Comparison of ENCODE assay signal across 8 cellular contexts in genomic region chr15:78049691-78050440, GRCh38. TPM values are rescaled to one million over a fixed set of nuclear protein-coding genes. Genes with fewer than 3 reads are reported as not detected.
DNase-seq lines count a peak whose midpoint lies in the region; ATAC-seq and TF ChIP-seq lines count a peak whose summit lies in the region.

No MANE protein-coding gene starts in this region.

- no peaks in the 10 kb centered on the region for H3K9me3 Mint-ChIP-seq in CD4-positive, alpha-beta T cell
- H3K9me3 Mint-ChIP-seq in activated T-cell treated with anti-CD3 and anti-CD28 coated beads, Interleukin-2, amount 50 U/mL, for 4 hours = no peaks in the 10 kb centered on the region

- CTCF ChIA-PET in CD4-positive, alpha-beta T cell (lab: Charles Lee) = interaction anchor here (1.0 to 6.1 kb wide), 5 partner anchors 10 to 58 kb away, joined by 3 to 37 read pairs (median 22); no protein-coding TSS in a partner anchor

- H3K4me3 Mint-ChIP-seq in CD4-positive, alpha-beta T cell = peak overlapping the region; percentile 76
- H3K4me3 Mint-ChIP-seq in activated T-cell treated with anti-CD3 and anti-CD28 coated beads, Interleukin-2, amount 50 U/mL, for 4 hours = peak overlapping the region; percentile 56

- no peaks in the 10 kb centered on the region for H3K9me3 ChIP-seq in CD4-positive, alpha-beta T cell (ENCODE audit: control insufficient read depth, low read length)
- H3K9me3 ChIP-seq in testis = no peaks in the 10 kb centered on the region

- peaks cover 19% of the 10 kb centered on the region for H3K36me3 Mint-ChIP-seq in CD4-positive, alpha-beta T cell (ENCODE audit: low read depth)
- peaks cover 18% of the 10 kb centered on the region for H3K36me3 Mint-ChIP-seq in activated T-cell treated with anti-CD3 and anti-CD28 coated beads, Interleukin-2, amount 50 U/mL, for 4 hours (ENCODE audit: insufficient read depth)

- TF ChIP-seq CTCF in CD4-positive, alpha-beta T cell (IDR thresholded peaks at IDR 0.05) = no peak
- no peak for TF ChIP-seq CTCF in testis (IDR thresholded peaks at IDR 0.05)

- no peaks in the 10 kb centered on the region for H3K27me3 ChIP-seq in CD4-positive, alpha-beta T cell (ENCODE audit: control insufficient read depth, insufficient read depth, low read length)
- H3K27me3 ChIP-seq in testis = no peaks in the 10 kb centered on the region

- POLR2A ChIA-PET in CD4-positive, alpha-beta T cell (lab: Charles Lee) = interaction anchor here (0.5 to 14.1 kb wide), 7 partner anchors 9 to 204 kb away, joined by 3 to 304 read pairs (median 10); partner anchors contain the start of gene TBC1D2B

- no peaks in the 10 kb centered on the region for H3K36me3 ChIP-seq in testis (ENCODE audit: low read depth, missing control alignments)

- intact Hi-C loops in CD4-positive, alpha-beta T cell (cut with DNase I, micrococcal nuclease) = loop anchor here in 1 of 2 experiments (1.0 to 2.0 kb wide), 2 partner anchors 19 to 27 kb away; partner anchors contain the start of gene TBC1D2B
- intact Hi-C loops in testis (cut with DNase I; ENCODE audit: low total_unique reads) = no loop called here

- H3K4me1 Mint-ChIP-seq in CD4-positive, alpha-beta T cell (ENCODE audit: low read depth) = peaks cover 98% of the 10 kb centered on the region
- peaks cover 98% of the 10 kb centered on the region for H3K4me1 Mint-ChIP-seq in activated T-cell treated with anti-CD3 and anti-CD28 coated beads, Interleukin-2, amount 50 U/mL, for 4 hours (ENCODE audit: low read depth)

- peak overlapping the region; percentile 84 for H3K27ac Mint-ChIP-seq in CD4-positive, alpha-beta T cell

- peaks cover 58% of the 10 kb centered on the region for H3K4me1 ChIP-seq in testis

- ATAC-seq in CD4-positive, alpha-beta T cell (ENCODE audit: poor library complexity) = peak; percentile 47
- ATAC-seq in GM19467 (IDR thresholded peaks at IDR 0.05; ENCODE audit: unreplicated experiment) (peak; percentile 68), left lobe of liver (no peak)
- ATAC-seq in activated T-cell treated with anti-CD3 and anti-CD28 coated beads, Interleukin-2, amount 50 U/mL, for 4 hours = peak; percentile 74 to 77

- no peaks in the 10 kb centered on the region for H3K27me3 Mint-ChIP-seq in CD4-positive, alpha-beta T cell
- H3K27me3 Mint-ChIP-seq in activated T-cell treated with anti-CD3 and anti-CD28 coated beads, Interleukin-2, amount 50 U/mL, for 4 hours (ENCODE audit: low read depth) = no peaks in the 10 kb centered on the region

- peak in 4 of 10 experiments; percentile 25 to 31 (median 30) for DNase-seq in CD4-positive, alpha-beta T cell
- DNase-seq in HT-29 (ENCODE audit: low spot score) (peak; percentile 27), left lobe of liver (ENCODE audit: low spot score) (peak; percentile 38), testis (peak; percentile 66), DMS79 treated with DMSO at 0.1 percent for 48 hours (lab: John Stamatoyannopoulos, UW) (no peak), SHP77 treated with DMSO at 0.1 percent for 48 hours (lab: John Stamatoyannopoulos, UW) (no peak)
- DNase-seq in activated T-cell treated with anti-CD3 and anti-CD28 coated beads, Interleukin-2, amount 50 U/mL, for 4 hours = peak; percentile 54

- TF ChIP-seq POLR2A in testis (IDR thresholded peaks at IDR 0.05) = no peak

- H3K27ac ChIP-seq in CD4-positive, alpha-beta T cell (ENCODE audit: low read depth, low read length) = peak overlapping the region; percentile 83
- peak overlapping the region in 1 of 2 donors; percentile 7 for H3K27ac ChIP-seq in testis

- WGBS in testis, 2 donors = 31 to 35% methylated on average over 6 to 7 of the region's 7 CpGs

- no peak overlapping the region for H3K4me3 ChIP-seq in testis

RNA-seq across cellular contexts. Expression of gene TBC1D2B, which starts 27.6 kb away (rescaled TPM):
- 10 to 100 TPM; 89.3 to 97.6 TPM for total RNA-seq in CD4-positive, alpha-beta T cell
- total RNA-seq in HT-29 (2014; rRNA removed; shearing (Covaris generic)) = 20.4 and 25.1 TPM in 2 replicates
- 10 to 100 TPM; 22.8 to 24.9 (median 24.0) TPM for total RNA-seq in activated T-cell treated with anti-CD3 and anti-CD28 coated beads, Interleukin-2, amount 50 U/mL, for 4 hours
- total RNA-seq in left lobe of liver (50.4 TPM), testis (10 to 100 TPM; 40.6 to 41.5 TPM)
- polyA plus RNA-seq in testis (ENCODE audit: insufficient read depth, low read depth, low replicate concordance) = 28.9 TPM

RNA-seq across cellular contexts. Expression of gene SH2D7, which starts 42.5 kb away (rescaled TPM):
- not detected for total RNA-seq in CD4-positive, alpha-beta T cell
- 0.05 TPM in 1 of 2 replicates, not detected in the other for total RNA-seq in HT-29 (2014; rRNA removed; shearing (Covaris generic))
- total RNA-seq in activated T-cell treated with anti-CD3 and anti-CD28 coated beads, Interleukin-2, amount 50 U/mL, for 4 hours = not detected
- not detected for total RNA-seq in left lobe of liver
- 1 to 10 TPM; 1.5 to 2.2 TPM for total RNA-seq in testis
- 5.0 TPM for polyA plus RNA-seq in testis (ENCODE audit: insufficient read depth, low read depth, low replicate concordance)

Comparison
In these comparisons a context has a peak if more than half of its experiments do, and no peak if none do; other contexts are left out.
1. DNase-seq: peak in HT-29 (single experiment), activated T-cell treated with anti-CD3 and anti-CD28 coated beads, Interleukin-2, amount 50 U/mL, for 4 hours (single experiment), left lobe of liver (single experiment) and testis (single experiment); none in DMS79 treated with DMSO at 0.1 percent for 48 hours (single experiment) and SHP77 treated with DMSO at 0.1 percent for 48 hours (single experiment).